ENCODE assay signal across 8 cellular contexts in the genomic region with DNA sequence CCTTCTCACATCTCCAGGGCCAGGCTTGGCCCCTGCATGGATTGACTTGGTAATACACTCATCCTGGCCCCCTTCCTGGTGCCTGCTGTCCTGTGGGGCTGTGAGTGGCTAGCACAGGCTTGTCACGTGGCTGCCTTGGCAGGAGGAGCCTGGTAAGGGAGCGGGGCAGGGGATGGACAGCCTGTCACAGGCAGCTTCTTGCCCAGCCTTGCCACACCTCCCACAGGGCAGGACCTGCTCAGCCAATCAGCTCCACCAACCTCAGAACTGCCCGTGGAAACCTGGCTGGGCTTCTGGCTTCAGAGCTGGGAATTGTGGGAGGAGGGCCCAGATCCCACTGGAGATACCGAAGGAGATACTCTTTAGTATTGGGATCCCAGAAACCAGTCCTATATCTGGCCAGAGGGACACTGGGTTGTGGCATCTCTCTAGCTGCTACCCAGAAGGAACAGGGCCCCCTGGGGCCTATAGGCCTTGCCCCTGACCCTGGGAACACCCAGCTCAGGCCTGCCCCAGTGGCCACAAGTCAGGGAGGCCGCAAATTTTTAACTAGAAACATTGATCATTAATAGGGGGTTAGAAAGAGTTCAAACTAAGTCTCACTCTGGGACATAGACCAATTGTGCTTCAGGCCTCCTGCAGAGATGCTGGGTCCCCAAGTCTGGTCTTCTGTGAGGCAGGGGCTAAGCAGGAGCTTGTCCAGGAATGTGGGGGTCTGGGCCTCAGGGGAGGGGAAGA. TPM values are rescaled to one million over a fixed set of nuclear protein-coding genes. Genes with fewer than 3 reads are reported as not detected.
DNase-seq lines count a peak whose midpoint lies in the region; TF ChIP-seq lines count a peak whose summit lies in the region.

HOGA1 (plus strand) TSS at position 330 of the 738 bp plus-strand sequence; CDS start at position 645, 315 bp downstream.

- no peaks in the 10 kb centered on the region for H3K27me3 ChIP-seq in brain microvascular endothelial cell (replicated peaks)

- H3K27ac ChIP-seq in brain microvascular endothelial cell (no peak within 1 kb of the TSS), temporal lobe (ENCODE audit: low read depth, low read length) (peak within 1 kb of the TSS; percentile 50)

- no peak within 1 kb of the TSS for H3K4me3 ChIP-seq in brain microvascular endothelial cell (ENCODE audit: low read depth, low read length)

- DNase-seq in ELR (ENCODE audit: low read depth) (peak; percentile 44), HT-29 (ENCODE audit: low spot score) (peak; percentile 58), brain microvascular endothelial cell (peak; percentile 15), inferior parietal cortex (ENCODE audit: extremely low spot score) (peak; percentile 81), NCI-H2171 (lab: John Stamatoyannopoulos, UW) (no peak), NOMO-1 treated with DMSO at 0.1 percent for 48 hours (lab: John Stamatoyannopoulos, UW; ENCODE audit: unreplicated experiment) (no peak), NCI-H526 treated with DMSO at 0.1 percent for 48 hours (lab: John Stamatoyannopoulos, UW) (no peak)

- no peak for TF ChIP-seq CTCF in brain microvascular endothelial cell (IDR thresholded peaks at IDR 0.05; ENCODE audit: low read depth, low read length, missing control alignments)

- H3K36me3 ChIP-seq in brain microvascular endothelial cell (replicated peaks), result no peaks in the 10 kb centered on the region

- in situ Hi-C loops in brain microvascular endothelial cell (cut with HindIII; ENCODE audit: low pct_ligation_motif_present, low sequenced_read_pairs), result no loop called here

RNA-seq across cellular contexts. Expression of gene HOGA1, which starts in this region (rescaled TPM):
- 0.26 and 0.36 TPM in 2 replicates for total RNA-seq in HT-29 (2014; rRNA removed; shearing (Covaris generic))
- total RNA-seq in temporal lobe, result 0.25 TPM

Comparison
In these comparisons a context has a peak if more than half of its experiments do, and no peak if none do; other contexts are left out.
1. Peak in DNase-seq in HT-29; RNA of the gene not detected or under 1 TPM.
2. DNase-seq: peak in ELR (single experiment), brain microvascular endothelial cell (single experiment) and inferior parietal cortex (single experiment); none in NCI-H2171 (single experiment), NOMO-1 treated with DMSO at 0.1 percent for 48 hours (single experiment) and NCI-H526 treated with DMSO at 0.1 percent for 48 hours (single experiment).